14 cellular contexts compared by ENCODE assay signal in genomic region chr19:47511128-47511517, GRCh38. TPM values are rescaled to one million over a fixed set of nuclear protein-coding genes. Genes with fewer than 3 reads are reported as not detected.
A peak's percentile ranks its signal among the peaks of the same experiment; 100 is the strongest.
DNase-seq lines count a peak whose midpoint lies in the region; ATAC-seq and TF ChIP-seq lines count a peak whose summit lies in the region.
"Had no signal": no experiment of that assay in that cellular context is flagged by ENCODE, and none has a peak within 500 bp of the region (broad histone marks: within the 10 kb centered on the region; RNA-seq: fewer than 3 reads in every experiment).

No MANE protein-coding gene starts in this region.

- H3K36me3 ChIP-seq in lower lobe of right lung (peaks cover 11% of the 10 kb centered on the region), thyroid gland (no peaks in the 10 kb centered on the region)

- no peak for TF ChIP-seq POLR2A in thyroid gland (IDR thresholded peaks at IDR 0.05)

- no peaks in the 10 kb centered on the region for H3K27me3 Mint-ChIP-seq in dendritic cell treated with granulocyte-macrophage colony-stimulating factor and Interleukin-4, amounts not matched to agents 40 ng/mL and 50 ng/mL, for 4 days
- no peaks in the 10 kb centered on the region for H3K27me3 Mint-ChIP-seq in activated CD8-positive, alpha-beta memory T cell treated with anti-CD3 and anti-CD28 coated beads, Interleukin-2, amount 10 ng/mL, durations not matched to agents 7 days and 5 days

- peaks cover 76% of the 10 kb centered on the region for H3K36me3 Mint-ChIP-seq in dendritic cell treated with granulocyte-macrophage colony-stimulating factor and Interleukin-4, amounts not matched to agents 40 ng/mL and 50 ng/mL, for 4 days (ENCODE audit: low read depth)
- peaks cover 11% of the 10 kb centered on the region for H3K36me3 Mint-ChIP-seq in activated CD8-positive, alpha-beta memory T cell treated with anti-CD3 and anti-CD28 coated beads, Interleukin-2, amount 10 ng/mL, durations not matched to agents 7 days and 5 days
- H3K36me3 Mint-ChIP-seq: WTC11 had no signal

- intact Hi-C loops in dendritic cell treated with granulocyte-macrophage colony-stimulating factor and Interleukin-4, amounts not matched to agents 40 ng/mL and 50 ng/mL, for 4 days (cut with micrococcal nuclease) = loop anchor here (10.0 kb wide), 2 partner anchors 154 to 184 kb away; no protein-coding TSS in a partner anchor
- intact Hi-C loops in lower lobe of right lung (cut with DNase I) (no loop called here), thyroid gland (cut with DNase I) (loop anchor here (10.0 kb wide), 1 partner anchor 76 kb away; no protein-coding TSS in a partner anchor)

- WGBS in thyroid gland, 2 donors = 81% methylated on average over 6 of the region's 6 CpGs; no CpG with 5 or more reads in 1 of the 2 donors

- H3K4me1 ChIP-seq in lower lobe of right lung (peaks cover 85% of the 10 kb centered on the region), thyroid gland (peaks cover 71 to 77% of the 10 kb centered on the region in 2 donors)

- H3K4me1 Mint-ChIP-seq in dendritic cell treated with granulocyte-macrophage colony-stimulating factor and Interleukin-4, amounts not matched to agents 40 ng/mL and 50 ng/mL, for 4 days (ENCODE audit: low read depth) = peaks cover 79% of the 10 kb centered on the region
- peaks cover 50% of the 10 kb centered on the region for H3K4me1 Mint-ChIP-seq in activated CD8-positive, alpha-beta memory T cell treated with anti-CD3 and anti-CD28 coated beads, Interleukin-2, amount 10 ng/mL, durations not matched to agents 7 days and 5 days

- CTCF ChIA-PET in activated CD8-positive, alpha-beta memory T cell treated with anti-CD3 and anti-CD28 coated beads, Interleukin-2, amount 10 ng/mL, durations not matched to agents 7 days and 5 days (lab: Charles Lee) = interaction anchor here (2.1 kb wide), 1 partner anchor 27 kb away, joined by 7 read pairs; the partner anchor contains the start of gene KPTN

- no peak overlapping the region for H3K4me3 Mint-ChIP-seq in dendritic cell treated with granulocyte-macrophage colony-stimulating factor and Interleukin-4, amounts not matched to agents 40 ng/mL and 50 ng/mL, for 4 days
- H3K4me3 Mint-ChIP-seq in activated CD8-positive, alpha-beta memory T cell treated with anti-CD3 and anti-CD28 coated beads, Interleukin-2, amount 10 ng/mL, durations not matched to agents 7 days and 5 days = no peak overlapping the region
- H3K4me3 Mint-ChIP-seq: WTC11 had no signal

- in situ Hi-C loops in GM13976 (cut with MboI; ENCODE audit: low sequenced_read_pairs, unreplicated experiment) = no loop called here

- H3K4me3 ChIP-seq in lower lobe of right lung (peak overlapping the region; percentile 96), thyroid gland (replicated peaks in 1 of 3) (no peak overlapping the region)

- H3K27ac ChIP-seq in lower lobe of right lung (peak overlapping the region; percentile 71), thyroid gland (peak overlapping the region; percentile 16 to 92 (median 75))

- peak overlapping the region; percentile 100 for H3K27ac Mint-ChIP-seq in dendritic cell treated with granulocyte-macrophage colony-stimulating factor and Interleukin-4, amounts not matched to agents 40 ng/mL and 50 ng/mL, for 4 days
- H3K27ac Mint-ChIP-seq in activated CD8-positive, alpha-beta memory T cell treated with anti-CD3 and anti-CD28 coated beads, Interleukin-2, amount 10 ng/mL, durations not matched to agents 7 days and 5 days = no peak overlapping the region

- ATAC-seq in lower lobe of right lung = no peak
- no peak for ATAC-seq in activated CD8-positive, alpha-beta memory T cell treated with anti-CD3 and anti-CD28 coated beads, Interleukin-2, amount 10 ng/mL, durations not matched to agents 7 days and 5 days
- ATAC-seq: WTC11 had no signal

- no peak for TF ChIP-seq CTCF in lower lobe of right lung (IDR thresholded peaks at IDR 0.05)
- TF ChIP-seq CTCF in thyroid gland (IDR thresholded peaks at IDR 0.05) = no peak
- no peak for TF ChIP-seq CTCF in GM13976 (IDR thresholded peaks at IDR 0.05; ENCODE audit: borderline replicate concordance, control extremely low read depth, extremely low read depth, insufficient read depth, missing control alignments)

- H3K27me3 ChIP-seq in lower lobe of right lung (ENCODE audit: low read depth) (no peaks in the 10 kb centered on the region), thyroid gland (no peaks in the 10 kb centered on the region)

- no peaks in the 10 kb centered on the region for H3K9me3 Mint-ChIP-seq in dendritic cell treated with granulocyte-macrophage colony-stimulating factor and Interleukin-4, amounts not matched to agents 40 ng/mL and 50 ng/mL, for 4 days
- no peaks in the 10 kb centered on the region for H3K9me3 Mint-ChIP-seq in activated CD8-positive, alpha-beta memory T cell treated with anti-CD3 and anti-CD28 coated beads, Interleukin-2, amount 10 ng/mL, durations not matched to agents 7 days and 5 days (ENCODE audit: low read depth)
- H3K9me3 Mint-ChIP-seq: WTC11 had no signal

- H3K9me3 ChIP-seq in lower lobe of right lung = no peaks in the 10 kb centered on the region
- no peaks in the 10 kb centered on the region for H3K9me3 ChIP-seq in thyroid gland

- peak; percentile 56 for DNase-seq in NCI-H1694 treated with DMSO at 0.1 percent for 48 hours (lab: John Stamatoyannopoulos, UW)
- DNase-seq in NCI-H1694 (lab: John Stamatoyannopoulos, UW) = no peak
- no peak for DNase-seq in lower lobe of right lung
- peak in 1 of 2 donors; percentile 33 for DNase-seq in thyroid gland
- DNase-seq in activated CD8-positive, alpha-beta memory T cell treated with anti-CD3 and anti-CD28 coated beads, Interleukin-2, amount 10 ng/mL, durations not matched to agents 7 days and 5 days = no peak
- no peak for DNase-seq in GM13976 (ENCODE audit: low spot score)
- DNase-seq in stimulated activated CD8-positive, alpha-beta memory T cell treated with anti-CD3 and anti-CD28 coated beads, Interleukin-4, amount 100 ng/mL, for 48 hours = no peak
- DNase-seq: 8988T; activated naive CD4-positive, alpha-beta T cell; EL; RPMI8226 had no signal

RNA-seq across cellular contexts. Expression of gene NAPA, which starts 3.7 kb away (rescaled TPM):
- total RNA-seq in lower lobe of right lung = 115 TPM
- total RNA-seq in thyroid gland = 100 to 1,000 TPM; 146 to 354 (median 213) TPM
- total RNA-seq in activated CD8-positive, alpha-beta memory T cell treated with anti-CD3 and anti-CD28 coated beads, Interleukin-2, amount 10 ng/mL, durations not matched to agents 7 days and 5 days = 100 to 1,000 TPM; 102 to 124 TPM

RNA-seq across cellular contexts. Expression of gene KPTN, which starts 27.1 kb away (rescaled TPM):
- total RNA-seq in lower lobe of right lung = 14.5 TPM
- total RNA-seq in thyroid gland = 1 to 10 TPM; 7.0 to 8.9 (median 7.3) TPM
- total RNA-seq in activated CD8-positive, alpha-beta memory T cell treated with anti-CD3 and anti-CD28 coated beads, Interleukin-2, amount 10 ng/mL, durations not matched to agents 7 days and 5 days = 10 to 100 TPM; 11.0 to 13.3 TPM

RNA-seq across cellular contexts. Expression of gene SLC8A2, which starts 39.4 kb away (rescaled TPM):
- total RNA-seq in lower lobe of right lung (0.27 TPM), thyroid gland (under 1 TPM in 2 of 4 donors, not detected in 2; 0.29 to 0.59 TPM)
- under 1 TPM; 0.14 to 0.32 TPM for total RNA-seq in activated CD8-positive, alpha-beta memory T cell treated with anti-CD3 and anti-CD28 coated beads, Interleukin-2, amount 10 ng/mL, durations not matched to agents 7 days and 5 days
- total RNA-seq: kidney epithelial cell had no signal
